ENCODE assay signal across 23 cellular contexts in genomic region chr1:189992856-189993255, GRCh38.
"Had no signal": no experiment of that assay in that cellular context is flagged by ENCODE, and none has a peak within 500 bp of the region (broad histone marks: within the 10 kb centered on the region; RNA-seq: fewer than 3 reads in every experiment).

No MANE protein-coding gene starts in this region.

- H3K36me3 ChIP-seq: colonic mucosa, esophagus squamous epithelium, gastrocnemius medialis, heart right ventricle, left ventricle myocardium inferior, lower lobe of right lung had no signal

- H3K27me3 ChIP-seq: colonic mucosa, esophagus squamous epithelium, gastrocnemius medialis, heart right ventricle had no signal

- H3K27ac ChIP-seq: colonic mucosa, epithelial cell of prostate, esophagus squamous epithelium, gastrocnemius medialis, heart right ventricle, left ventricle myocardium inferior, lower lobe of right lung had no signal

- ATAC-seq: effector memory CD8-positive, alpha-beta T cell; esophagus mucosa; gastrocnemius medialis; heart right ventricle; left colon; left lobe of liver; lower lobe of right lung had no signal

- H3K4me1 ChIP-seq: colonic mucosa, esophagus squamous epithelium, gastrocnemius medialis, heart right ventricle, left ventricle myocardium inferior, lower lobe of right lung had no signal

- DNase-seq: cerebellar nuclear complex; colonic mucosa; cortex of kidney; effector CD8-positive, alpha-beta T cell; effector memory CD8-positive, alpha-beta T cell; endodermal cell; erythroblast; esophagus squamous epithelium; foreskin fibroblast; foreskin melanocyte; gastrocnemius medialis; glutamatergic neuron; head of caudate nucleus; heart right ventricle; hypothalamus; left colon; left ventricle myocardium inferior; lower lobe of right lung; mesendoderm; midbrain had no signal

- H3K4me3 ChIP-seq: colonic mucosa, esophagus squamous epithelium, gastrocnemius medialis, heart right ventricle, left ventricle myocardium inferior, lower lobe of right lung had no signal

- H3K9me3 ChIP-seq: colonic mucosa, gastrocnemius medialis had no signal
